In the genomic region with DNA sequence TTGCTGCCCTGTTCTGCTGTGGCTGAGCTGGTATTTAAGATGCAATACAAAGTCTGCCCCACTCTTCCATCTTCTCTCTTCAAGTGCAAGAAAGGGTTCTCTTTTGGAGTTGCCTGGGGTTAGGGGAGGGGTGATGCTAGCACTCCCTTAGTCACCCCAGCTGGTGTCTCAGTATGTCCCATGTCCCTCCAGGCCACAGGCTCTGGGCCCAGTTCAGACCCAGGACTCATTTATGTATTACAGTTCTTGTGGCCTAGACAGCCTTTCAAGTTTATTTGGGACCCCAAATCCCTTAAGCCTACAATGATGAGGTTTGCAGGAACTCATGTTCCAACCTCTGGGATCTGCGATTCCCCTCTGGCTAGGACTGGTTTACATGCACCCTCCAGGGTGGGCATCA, we compare ENCODE assay signal across 22 cellular contexts. TPM values are rescaled to one million over a fixed set of nuclear protein-coding genes. Genes with fewer than 3 reads are reported as not detected.
A peak's percentile ranks its signal among the peaks of the same experiment; 100 is the strongest.
DNase-seq lines count a peak whose midpoint lies in the region; ATAC-seq and TF ChIP-seq lines count a peak whose summit lies in the region.
"Had no signal": no experiment of that assay in that cellular context is flagged by ENCODE, and none has a peak within 500 bp of the region (broad histone marks: within the 10 kb centered on the region; RNA-seq: fewer than 3 reads in every experiment).

No MANE protein-coding gene starts in this region.

- POLR2A ChIA-PET in OCI-LY7 (lab: Charles Lee): no interaction called here

- no TSS peak for BruUV-seq in OCI-LY7 (replicated peaks; lab: Mats Ljungman, UMichigan)

- CTCF ChIA-PET in OCI-LY7 (lab: Charles Lee; ENCODE audit: unreplicated experiment): interaction anchor here (0.9 kb wide), 1 partner anchor 10 kb away, joined by 3 read pairs; no protein-coding TSS in a partner anchor

- no peak for ATAC-seq in stimulated activated memory B cell treated with anti-CD40 and anti-IgM and Interleukin-4, amounts not matched to agents 10 μg/mL and 1 μg/mL and 100 μg/mL, for 72 hours
- ATAC-seq: GM23338, K562 had no signal

- 0 out of 2 replicates have a peak, but pooled peaks cover 3% of the 10 kb centered on the region for H3K9me3 ChIP-seq in OCI-LY7 (ENCODE audit: low read length)
- H3K9me3 ChIP-seq: BE2C, SK-N-SH had no signal

- no peak for DNase-seq in activated CD4-positive, alpha-beta T cell treated with anti-CD3 and anti-CD28 coated beads, Interleukin-2, amount 10 ng/mL, durations not matched to agents 24 days and 14 days
- no peak for DNase-seq in activated CD4-positive, alpha-beta T cell treated with anti-CD3 and anti-CD28 coated beads, Interleukin-2, amount 50 U/mL, for 48 hours
- DNase-seq in DMS79 treated with DMSO at 0.1 percent for 48 hours (lab: John Stamatoyannopoulos, UW): peak; percentile 46
- no peak for DNase-seq in OCI-LY7 (ENCODE audit: low spot score)
- no peak for DNase-seq in GDM1 (lab: John Stamatoyannopoulos, UW)
- DNase-seq in occipital lobe (lab: John Stamatoyannopoulos, UW): no peak
- DNase-seq: BE2C; CD8-positive, alpha-beta memory T cell; DMS 273 treated with DMSO at 0.1 percent for 48 hours; DND-41; H9; NCI-H2029; NCI-H446 treated with DMSO at 0.1 percent for 48 hours; NCI-H526; SK-N-SH had no signal

- H3K4me3 Mint-ChIP-seq in activated CD4-positive, alpha-beta T cell treated with anti-CD3 and anti-CD28 coated beads, Interleukin-2, amount 10 ng/mL, durations not matched to agents 24 days and 14 days: no peak overlapping the region
- no peak overlapping the region for H3K4me3 Mint-ChIP-seq in stimulated activated memory B cell treated with anti-CD40 and anti-IgM and Interleukin-4, amounts not matched to agents 10 μg/mL and 1 μg/mL and 100 μg/mL, for 72 hours
- H3K4me3 Mint-ChIP-seq: CD14-positive monocyte; CD8-positive, alpha-beta memory T cell; GM23338; H9 had no signal

- H2AFZ ChIP-seq in OCI-LY7 (ENCODE audit: low read length): peak overlapping the region; percentile 6; the same call in 1 of the 2 replicates
- H2AFZ ChIP-seq: GM23338 had no signal

- H4K20me1 ChIP-seq in OCI-LY7 (ENCODE audit: insufficient read depth, low read length): no peaks in the 10 kb centered on the region

- no peaks in the 10 kb centered on the region for H3K79me2 ChIP-seq in OCI-LY7 (ENCODE audit: insufficient read depth, low read depth, low read length)

- peaks cover 14% of the 10 kb centered on the region for H3K9me3 Mint-ChIP-seq in activated CD4-positive, alpha-beta T cell treated with anti-CD3 and anti-CD28 coated beads, Interleukin-2, amount 10 ng/mL, durations not matched to agents 24 days and 14 days
- no peaks in the 10 kb centered on the region for H3K9me3 Mint-ChIP-seq in stimulated activated memory B cell treated with anti-CD40 and anti-IgM and Interleukin-4, amounts not matched to agents 10 μg/mL and 1 μg/mL and 100 μg/mL, for 72 hours
- H3K9me3 Mint-ChIP-seq: CD8-positive, alpha-beta memory T cell had no signal

- H3K36me3 Mint-ChIP-seq in activated CD4-positive, alpha-beta T cell treated with anti-CD3 and anti-CD28 coated beads, Interleukin-2, amount 10 ng/mL, durations not matched to agents 24 days and 14 days (ENCODE audit: low read depth): no peaks in the 10 kb centered on the region
- no peaks in the 10 kb centered on the region for H3K36me3 Mint-ChIP-seq in stimulated activated memory B cell treated with anti-CD40 and anti-IgM and Interleukin-4, amounts not matched to agents 10 μg/mL and 1 μg/mL and 100 μg/mL, for 72 hours
- H3K36me3 Mint-ChIP-seq: CD8-positive, alpha-beta memory T cell had no signal

- TF ChIP-seq CTCF in OCI-LY7 (conservative IDR thresholded peaks at IDR 0.05; ENCODE audit: low read length): no peak

- H3K27ac ChIP-seq in OCI-LY7 (ENCODE audit: low read depth, low read length, poor library complexity, severe bottlenecking): peak overlapping the region; percentile 56
- H3K27ac ChIP-seq: 22Rv1 had no signal

- peaks cover 46% of the 10 kb centered on the region for H3K4me1 ChIP-seq in OCI-LY7 (ENCODE audit: insufficient read depth, low read length, poor library complexity, severe bottlenecking)
- H3K4me1 ChIP-seq: BE2C had no signal

- H3K4me3 ChIP-seq in OCI-LY7 (ENCODE audit: low read depth, low read length, poor library complexity, severe bottlenecking): no peak overlapping the region
- H3K4me3 ChIP-seq: GM23338, K562 had no signal

- peaks cover 28% of the 10 kb centered on the region for H3K4me1 Mint-ChIP-seq in activated CD4-positive, alpha-beta T cell treated with anti-CD3 and anti-CD28 coated beads, Interleukin-2, amount 10 ng/mL, durations not matched to agents 24 days and 14 days
- H3K4me1 Mint-ChIP-seq in stimulated activated memory B cell treated with anti-CD40 and anti-IgM and Interleukin-4, amounts not matched to agents 10 μg/mL and 1 μg/mL and 100 μg/mL, for 72 hours: peaks cover 55% of the 10 kb centered on the region
- H3K4me1 Mint-ChIP-seq: GM23338, H9 had no signal

- no peaks in the 10 kb centered on the region; the same call in 1 of the 2 replicates for H3K36me3 ChIP-seq in OCI-LY7 (ENCODE audit: insufficient read depth, low read length)
- H3K36me3 ChIP-seq: BE2C had no signal

- intact Hi-C loops in activated CD4-positive, alpha-beta T cell treated with anti-CD3 and anti-CD28 coated beads, Interleukin-2, amount 10 ng/mL, durations not matched to agents 24 days and 14 days (cut with micrococcal nuclease): no loop called here
- intact Hi-C loops in OCI-LY7 (cut with micrococcal nuclease; ENCODE audit: unreplicated experiment): loop anchor here (5.0 kb wide), 1 partner anchor 65 kb away; no protein-coding TSS in a partner anchor

- H3K27me3 Mint-ChIP-seq in activated CD4-positive, alpha-beta T cell treated with anti-CD3 and anti-CD28 coated beads, Interleukin-2, amount 10 ng/mL, durations not matched to agents 24 days and 14 days: no peaks in the 10 kb centered on the region
- H3K27me3 Mint-ChIP-seq in stimulated activated memory B cell treated with anti-CD40 and anti-IgM and Interleukin-4, amounts not matched to agents 10 μg/mL and 1 μg/mL and 100 μg/mL, for 72 hours: no peaks in the 10 kb centered on the region
- H3K27me3 Mint-ChIP-seq: CD8-positive, alpha-beta memory T cell had no signal

- H3K9me2 ChIP-seq in OCI-LY7 (ENCODE audit: insufficient read depth, low read length): no peaks in the 10 kb centered on the region
- H3K9me2 ChIP-seq: SK-N-SH had no signal

- peak overlapping the region; percentile 76 for H3K27ac Mint-ChIP-seq in activated CD4-positive, alpha-beta T cell treated with anti-CD3 and anti-CD28 coated beads, Interleukin-2, amount 10 ng/mL, durations not matched to agents 24 days and 14 days
- peak overlapping the region; percentile 36 for H3K27ac Mint-ChIP-seq in stimulated activated memory B cell treated with anti-CD40 and anti-IgM and Interleukin-4, amounts not matched to agents 10 μg/mL and 1 μg/mL and 100 μg/mL, for 72 hours
- H3K27ac Mint-ChIP-seq: GM23338, H9 had no signal

- peak overlapping the region; percentile 59; the same call in 1 of the 2 replicates for H3K4me2 ChIP-seq in OCI-LY7 (ENCODE audit: low read length)
- H3K4me2 ChIP-seq: GM23338, SK-N-SH had no signal

RNA-seq across cellular contexts. Expression of a gene that starts 47.2 kb away (rescaled TPM):
- 2.1 and 2.5 TPM in 2 replicates for total RNA-seq in activated CD4-positive, alpha-beta T cell treated with anti-CD3 and anti-CD28 coated beads, Interleukin-2, amount 10 ng/mL, durations not matched to agents 24 days and 14 days
- total RNA-seq in OCI-LY7 (2014; rRNA removed; shearing (Covaris generic)): 0.15 TPM in 1 of 2 replicates, not detected in the other
- 0.07 and 0.32 TPM in 2 replicates for total RNA-seq in OCI-LY7 (2022)
- 1.4 TPM for total RNA-seq in occipital lobe
- total RNA-seq: HT-29, MCF 10A had no signal
